8 cellular contexts compared by ENCODE assay signal in genomic region chrX:103376979-103377324, GRCh38. TPM values are rescaled to one million over a fixed set of nuclear protein-coding genes. Genes with fewer than 3 reads are reported as not detected.
DNase-seq lines count a peak whose midpoint lies in the region; ATAC-seq and TF ChIP-seq lines count a peak whose summit lies in the region.

No MANE protein-coding gene starts in this region.

- H3K9ac ChIP-seq in HUES48 (ENCODE audit: low read depth, low read length): peak overlapping the region; percentile 80

- no peak overlapping the region for H3K27ac Mint-ChIP-seq in activated T-helper 1 cell treated with anti-CD3 and anti-CD28 coated beads, Interleukin-12 subunit alpha, Interleukin-12 subunit beta, Interleukin-2, Interleukin-4 antibody, amounts not matched to agents 30 ng/mL and 10 ng/mL and 1 ng/mL, durations not matched to agents 14 hours and 24 hours and 36 hours

- peak overlapping the region; percentile 70 for H3K4me3 ChIP-seq in BE2C (ENCODE audit: low read depth, low read length)
- H3K4me3 ChIP-seq in HUES48 (ENCODE audit: low read depth, low read length): peak overlapping the region; percentile 87

- H3K9me3 ChIP-seq in BE2C (no peaks in the 10 kb centered on the region), HUES48 (ENCODE audit: control insufficient read depth, insufficient read depth, low read length) (no peaks in the 10 kb centered on the region)

- H3K36me3 ChIP-seq in BE2C (peaks cover 3% of the 10 kb centered on the region; the same call in 1 of the 2 replicates), HUES48 (ENCODE audit: control insufficient read depth, insufficient read depth, low read length) (peaks cover 34% of the 10 kb centered on the region)

- H3K4me1 ChIP-seq in BE2C (no peaks in the 10 kb centered on the region), HUES48 (ENCODE audit: control insufficient read depth, insufficient read depth, low read length) (peaks cover 14% of the 10 kb centered on the region)

- no peaks in the 10 kb centered on the region for H3K36me3 Mint-ChIP-seq in activated T-helper 1 cell treated with anti-CD3 and anti-CD28 coated beads, Interleukin-12 subunit alpha, Interleukin-12 subunit beta, Interleukin-2, Interleukin-4 antibody, amounts not matched to agents 30 ng/mL and 10 ng/mL and 1 ng/mL, durations not matched to agents 14 hours and 24 hours and 36 hours (ENCODE audit: low read depth)

- H3K27me3 Mint-ChIP-seq in activated T-helper 1 cell treated with anti-CD3 and anti-CD28 coated beads, Interleukin-12 subunit alpha, Interleukin-12 subunit beta, Interleukin-2, Interleukin-4 antibody, amounts not matched to agents 30 ng/mL and 10 ng/mL and 1 ng/mL, durations not matched to agents 14 hours and 24 hours and 36 hours (ENCODE audit: insufficient read depth): no peaks in the 10 kb centered on the region

- ATAC-seq in Right ventricle myocardium superior (ENCODE audit: poor library complexity): peak; percentile 77
- no peak for ATAC-seq in GM21619 (IDR thresholded peaks at IDR 0.05; ENCODE audit: unreplicated experiment)

- no peak for TF ChIP-seq CTCF in BE2C (IDR thresholded peaks at IDR 0.05; ENCODE audit: low read depth, low read length)

- peaks cover 5% of the 10 kb centered on the region for H3K4me1 Mint-ChIP-seq in activated T-helper 1 cell treated with anti-CD3 and anti-CD28 coated beads, Interleukin-12 subunit alpha, Interleukin-12 subunit beta, Interleukin-2, Interleukin-4 antibody, amounts not matched to agents 30 ng/mL and 10 ng/mL and 1 ng/mL, durations not matched to agents 14 hours and 24 hours and 36 hours (ENCODE audit: low read depth)

- no peaks in the 10 kb centered on the region for H3K27me3 ChIP-seq in BE2C
- H3K27me3 ChIP-seq in HUES48 (ENCODE audit: control insufficient read depth, insufficient read depth, low read length): no peaks in the 10 kb centered on the region

- H3K9me3 Mint-ChIP-seq in activated T-helper 1 cell treated with anti-CD3 and anti-CD28 coated beads, Interleukin-12 subunit alpha, Interleukin-12 subunit beta, Interleukin-2, Interleukin-4 antibody, amounts not matched to agents 30 ng/mL and 10 ng/mL and 1 ng/mL, durations not matched to agents 14 hours and 24 hours and 36 hours: no peaks in the 10 kb centered on the region

- peak overlapping the region; percentile 74 for H3K4me3 Mint-ChIP-seq in activated T-helper 1 cell treated with anti-CD3 and anti-CD28 coated beads, Interleukin-12 subunit alpha, Interleukin-12 subunit beta, Interleukin-2, Interleukin-4 antibody, amounts not matched to agents 30 ng/mL and 10 ng/mL and 1 ng/mL, durations not matched to agents 14 hours and 24 hours and 36 hours

- DNase-seq in BE2C (peak; percentile 19), Right ventricle myocardium superior (no peak), putamen (ENCODE audit: low spot score) (peak; percentile 17), DMS153 treated with DMSO at 0.1 percent for 48 hours (lab: John Stamatoyannopoulos, UW; ENCODE audit: unreplicated experiment) (no peak)
- DNase-seq in activated T-helper 1 cell treated with anti-CD3 and anti-CD28 coated beads, Interleukin-12 subunit alpha, Interleukin-12 subunit beta, Interleukin-2, Interleukin-4 antibody, amounts not matched to agents 30 ng/mL and 10 ng/mL and 1 ng/mL, durations not matched to agents 14 hours and 24 hours and 36 hours (ENCODE audit: low spot score): no peak
- no peak for DNase-seq in stimulated activated CD4-positive, alpha-beta T cell treated with anti-CD3 and anti-CD28 coated beads, Interleukin-12 subunit alpha, Interleukin-12 subunit beta, amount 100 ng/mL, for 4 hours

- intact Hi-C loops in activated T-helper 1 cell treated with anti-CD3 and anti-CD28 coated beads, Interleukin-12 subunit alpha, Interleukin-12 subunit beta, Interleukin-2, Interleukin-4 antibody, amounts not matched to agents 30 ng/mL and 10 ng/mL and 1 ng/mL, durations not matched to agents 14 hours and 24 hours and 36 hours (cut with micrococcal nuclease): no loop called here
- intact Hi-C loops in Right ventricle myocardium superior (cut with DNase I): no loop called here

- H3K27ac ChIP-seq in HUES48 (ENCODE audit: low read depth, low read length): peak overlapping the region; percentile 95

RNA-seq across cellular contexts. Expression of gene BEX3, which starts 0.6 kb away (rescaled TPM):
- polyA plus RNA-seq in BE2C (2012; ENCODE audit: insufficient read depth, insufficient read length, low read depth): 546 TPM
- 2.2 and 2.8 TPM in 2 replicates for total RNA-seq in activated T-helper 1 cell treated with anti-CD3 and anti-CD28 coated beads, Interleukin-12 subunit alpha, Interleukin-12 subunit beta, Interleukin-2, Interleukin-4 antibody, amounts not matched to agents 30 ng/mL and 10 ng/mL and 1 ng/mL, durations not matched to agents 14 hours and 24 hours and 36 hours
- total RNA-seq in Right ventricle myocardium superior: 164 TPM

RNA-seq across cellular contexts. Expression of gene TCEAL9, which starts 20.6 kb away (rescaled TPM):
- polyA plus RNA-seq in BE2C (2012; ENCODE audit: insufficient read depth, insufficient read length, low read depth): 43.2 TPM
- total RNA-seq in activated T-helper 1 cell treated with anti-CD3 and anti-CD28 coated beads, Interleukin-12 subunit alpha, Interleukin-12 subunit beta, Interleukin-2, Interleukin-4 antibody, amounts not matched to agents 30 ng/mL and 10 ng/mL and 1 ng/mL, durations not matched to agents 14 hours and 24 hours and 36 hours: 0.13 and 0.32 TPM in 2 replicates
- total RNA-seq in Right ventricle myocardium superior: 16.2 TPM

RNA-seq across cellular contexts. Expression of gene TCEAL7, which starts 46.9 kb away (rescaled TPM):
- polyA plus RNA-seq in BE2C (2012; ENCODE audit: insufficient read depth, insufficient read length, low read depth): 14.0 TPM
- total RNA-seq in activated T-helper 1 cell treated with anti-CD3 and anti-CD28 coated beads, Interleukin-12 subunit alpha, Interleukin-12 subunit beta, Interleukin-2, Interleukin-4 antibody, amounts not matched to agents 30 ng/mL and 10 ng/mL and 1 ng/mL, durations not matched to agents 14 hours and 24 hours and 36 hours: not detected in 2 replicates
- 1.7 TPM for total RNA-seq in Right ventricle myocardium superior

Comparison
In these comparisons a context has a peak if more than half of its experiments do, and no peak if none do; other contexts are left out.
1. DNase-seq: peak in BE2C (single experiment) and putamen (single experiment); none in activated T-helper 1 cell treated with anti-CD3 and anti-CD28 coated beads, Interleukin-12 subunit alpha, Interleukin-12 subunit beta, Interleukin-2, Interleukin-4 antibody, amounts not matched to agents 30 ng/mL and 10 ng/mL and 1 ng/mL, durations not matched to agents 14 hours and 24 hours and 36 hours (single experiment), Right ventricle myocardium superior (single experiment), DMS153 treated with DMSO at 0.1 percent for 48 hours (single experiment) and stimulated activated CD4-positive, alpha-beta T cell treated with anti-CD3 and anti-CD28 coated beads, Interleukin-12 subunit alpha, Interleukin-12 subunit beta, amount 100 ng/mL, for 4 hours (single experiment).
2. RNA of gene BEX3, which starts 0.6 kb away (total RNA-seq): 164 TPM in Right ventricle myocardium superior (single experiment); 2.2 to 2.8 TPM in activated T-helper 1 cell treated with anti-CD3 and anti-CD28 coated beads, Interleukin-12 subunit alpha, Interleukin-12 subunit beta, Interleukin-2, Interleukin-4 antibody, amounts not matched to agents 30 ng/mL and 10 ng/mL and 1 ng/mL, durations not matched to agents 14 hours and 24 hours and 36 hours; every median in the first group is over 10 times any median in the second.
3. RNA of gene TCEAL9, which starts 20.6 kb away (total RNA-seq): 16.2 TPM in Right ventricle myocardium superior (single experiment); 0.13 to 0.32 TPM in activated T-helper 1 cell treated with anti-CD3 and anti-CD28 coated beads, Interleukin-12 subunit alpha, Interleukin-12 subunit beta, Interleukin-2, Interleukin-4 antibody, amounts not matched to agents 30 ng/mL and 10 ng/mL and 1 ng/mL, durations not matched to agents 14 hours and 24 hours and 36 hours; every median in the first group is over 10 times any median in the second.